1 cellular context compared by ENCODE assay signal in the genomic region with DNA sequence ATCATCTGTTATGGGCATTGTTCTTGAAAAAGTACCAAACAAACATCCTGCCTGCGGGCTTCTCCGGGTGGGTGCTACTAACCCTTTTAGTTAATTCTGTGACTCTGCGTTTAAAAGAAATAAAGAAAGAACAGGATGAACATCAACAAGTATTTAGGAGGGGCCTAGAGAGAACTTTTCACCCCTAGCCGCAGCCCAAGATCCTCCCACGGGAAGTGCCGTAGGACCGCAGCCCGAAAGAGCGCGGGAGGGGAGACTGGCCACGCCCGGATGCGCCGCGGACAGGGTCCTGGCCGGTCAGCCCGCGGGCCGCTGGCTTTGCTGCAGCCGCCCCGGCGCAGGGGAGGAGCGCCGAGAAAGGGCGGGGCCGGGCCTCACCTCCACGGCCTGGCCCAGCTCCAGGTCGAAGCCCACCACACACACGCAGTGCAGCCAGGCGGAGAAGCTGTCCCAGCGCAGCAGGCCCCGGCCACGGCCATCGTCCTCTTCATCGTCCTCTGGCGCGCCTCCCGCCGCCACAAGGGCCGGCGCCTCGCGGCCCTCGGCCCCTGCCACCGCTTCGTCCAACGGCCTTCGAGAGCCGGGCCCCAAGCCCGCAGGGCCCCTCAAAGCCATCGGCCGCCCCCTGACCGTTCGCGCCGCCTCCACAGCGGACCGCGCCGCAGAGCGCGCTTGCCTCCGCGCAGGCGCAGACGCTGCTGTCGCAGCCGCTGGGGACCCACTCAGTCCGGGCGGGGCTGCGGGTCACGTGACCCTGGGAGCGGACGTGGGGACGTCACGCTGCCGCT.
TF ChIP-seq lines count a peak whose summit lies in the region.

A gene with protein sequence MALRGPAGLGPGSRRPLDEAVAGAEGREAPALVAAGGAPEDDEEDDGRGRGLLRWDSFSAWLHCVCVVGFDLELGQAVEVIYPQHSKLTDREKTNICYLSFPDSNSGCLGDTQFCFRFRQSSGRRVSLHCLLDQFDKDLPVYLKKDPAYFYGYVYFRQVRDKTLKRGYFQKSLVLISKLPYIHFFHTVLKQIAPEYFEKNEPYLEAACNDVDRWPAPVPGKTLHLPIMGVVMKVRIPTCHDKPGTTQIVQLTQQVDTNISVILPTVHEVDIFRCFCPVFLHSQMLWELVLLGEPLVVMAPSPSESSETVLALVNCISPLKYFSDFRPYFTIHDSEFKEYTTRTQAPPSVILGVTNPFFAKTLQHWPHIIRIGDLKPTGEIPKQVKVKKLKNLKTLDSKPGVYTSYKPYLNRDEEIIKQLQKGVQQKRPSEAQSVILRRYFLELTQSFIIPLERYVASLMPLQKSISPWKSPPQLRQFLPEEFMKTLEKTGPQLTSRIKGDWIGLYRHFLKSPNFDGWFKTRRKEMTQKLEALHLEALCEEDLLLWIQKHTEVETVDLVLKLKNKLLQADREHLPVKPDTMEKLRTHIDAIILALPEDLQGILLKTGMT (minus strand): TSS at position 674 of the 788 bp plus-strand sequence. CDS start 59 bp downstream, at position 615.

TF ChIP-seq in GM12878, 131 proteins besides CTCF, POLR2A, EP300 and RAD21 (continued from another document and continues in another):
- TF ChIP-seq IRF3 (IDR thresholded peaks at IDR 0.05), result peak; percentile 40; the same call in 1 of the 2 replicates
- no peak for TF ChIP-seq MTA2 (IDR thresholded peaks at IDR 0.05; ENCODE audit: low read depth)
- no peak for TF ChIP-seq CBX5 (IDR thresholded peaks at IDR 0.05; ENCODE audit: low read depth)
- TF ChIP-seq CEBPZ (IDR thresholded peaks at IDR 0.05; ENCODE audit: low read depth, low read length), result no peak
- peak; percentile 85 to 99 for TF ChIP-seq BHLHE40 (IDR thresholded peaks at IDR 0.05; ENCODE audit: borderline replicate concordance in 1 of 2, low read depth in 2 of 2, low read length in 1 of 2)
- TF ChIP-seq TCF3 (IDR thresholded peaks at IDR 0.05; ENCODE audit: borderline replicate concordance, insufficient read depth, low read depth, low read length), result peak; percentile 41; the same call in 1 of the 2 replicates
- peak; percentile 68 for TF ChIP-seq ZBTB11 (CRISPR knock-in tag; IDR thresholded peaks at IDR 0.05)
- TF ChIP-seq SUZ12 (IDR thresholded peaks at IDR 0.05; ENCODE audit: unreplicated experiment), result no peak
- TF ChIP-seq, protein P1, sequence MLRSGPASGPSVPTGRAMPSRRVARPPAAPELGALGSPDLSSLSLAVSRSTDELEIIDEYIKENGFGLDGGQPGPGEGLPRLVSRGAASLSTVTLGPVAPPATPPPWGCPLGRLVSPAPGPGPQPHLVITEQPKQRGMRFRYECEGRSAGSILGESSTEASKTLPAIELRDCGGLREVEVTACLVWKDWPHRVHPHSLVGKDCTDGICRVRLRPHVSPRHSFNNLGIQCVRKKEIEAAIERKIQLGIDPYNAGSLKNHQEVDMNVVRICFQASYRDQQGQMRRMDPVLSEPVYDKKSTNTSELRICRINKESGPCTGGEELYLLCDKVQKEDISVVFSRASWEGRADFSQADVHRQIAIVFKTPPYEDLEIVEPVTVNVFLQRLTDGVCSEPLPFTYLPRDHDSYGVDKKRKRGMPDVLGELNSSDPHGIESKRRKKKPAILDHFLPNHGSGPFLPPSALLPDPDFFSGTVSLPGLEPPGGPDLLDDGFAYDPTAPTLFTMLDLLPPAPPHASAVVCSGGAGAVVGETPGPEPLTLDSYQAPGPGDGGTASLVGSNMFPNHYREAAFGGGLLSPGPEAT (IDR thresholded peaks at IDR 0.05; ENCODE audit: low read depth), result 0 out of 2 replicates have a peak, but pooled peaks have one; percentile 27
- TF ChIP-seq ZNF622 (IDR thresholded peaks at IDR 0.05), result no peak
- TF ChIP-seq POU2F2 (IDR thresholded peaks at IDR 0.05; ENCODE audit: borderline replicate concordance, low read depth, low read length), result peak; percentile 53; the same call in 1 of the 3 replicates
- peak; percentile 53 for TF ChIP-seq SMAD5 (IDR thresholded peaks at IDR 0.05; ENCODE audit: low read depth)
- no peak for TF ChIP-seq ETV6 (conservative IDR thresholded peaks at IDR 0.05 in 1 of 2, IDR thresholded peaks at IDR 0.05 in 1 of 2; ENCODE audit: borderline replicate concordance in 1 of 2, low read depth in 1 of 2)
- peak; percentile 86 for TF ChIP-seq POLR2AphosphoS5 (IDR thresholded peaks at IDR 0.05; ENCODE audit: low read length)
- TF ChIP-seq SREBF2 (IDR thresholded peaks at IDR 0.05; ENCODE audit: low read length), result no peak
- TF ChIP-seq USF1 (IDR thresholded peaks at IDR 0.05; ENCODE audit: borderline replicate concordance, extremely low read length, insufficient read depth, low read depth, low read length), result peak; percentile 98
- TF ChIP-seq, protein P2, sequence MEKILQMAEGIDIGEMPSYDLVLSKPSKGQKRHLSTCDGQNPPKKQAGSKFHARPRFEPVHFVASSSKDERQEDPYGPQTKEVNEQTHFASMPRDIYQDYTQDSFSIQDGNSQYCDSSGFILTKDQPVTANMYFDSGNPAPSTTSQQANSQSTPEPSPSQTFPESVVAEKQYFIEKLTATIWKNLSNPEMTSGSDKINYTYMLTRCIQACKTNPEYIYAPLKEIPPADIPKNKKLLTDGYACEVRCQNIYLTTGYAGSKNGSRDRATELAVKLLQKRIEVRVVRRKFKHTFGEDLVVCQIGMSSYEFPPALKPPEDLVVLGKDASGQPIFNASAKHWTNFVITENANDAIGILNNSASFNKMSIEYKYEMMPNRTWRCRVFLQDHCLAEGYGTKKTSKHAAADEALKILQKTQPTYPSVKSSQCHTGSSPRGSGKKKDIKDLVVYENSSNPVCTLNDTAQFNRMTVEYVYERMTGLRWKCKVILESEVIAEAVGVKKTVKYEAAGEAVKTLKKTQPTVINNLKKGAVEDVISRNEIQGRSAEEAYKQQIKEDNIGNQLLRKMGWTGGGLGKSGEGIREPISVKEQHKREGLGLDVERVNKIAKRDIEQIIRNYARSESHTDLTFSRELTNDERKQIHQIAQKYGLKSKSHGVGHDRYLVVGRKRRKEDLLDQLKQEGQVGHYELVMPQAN (conservative IDR thresholded peaks at IDR 0.05), result peak; percentile 86
- TF ChIP-seq ZZZ3 (IDR thresholded peaks at IDR 0.05; ENCODE audit: control insufficient read depth, insufficient read length, low read depth), result no peak
- TF ChIP-seq BMI1 (IDR thresholded peaks at IDR 0.05; ENCODE audit: borderline replicate concordance), result no peak
- TF ChIP-seq, protein P3, sequence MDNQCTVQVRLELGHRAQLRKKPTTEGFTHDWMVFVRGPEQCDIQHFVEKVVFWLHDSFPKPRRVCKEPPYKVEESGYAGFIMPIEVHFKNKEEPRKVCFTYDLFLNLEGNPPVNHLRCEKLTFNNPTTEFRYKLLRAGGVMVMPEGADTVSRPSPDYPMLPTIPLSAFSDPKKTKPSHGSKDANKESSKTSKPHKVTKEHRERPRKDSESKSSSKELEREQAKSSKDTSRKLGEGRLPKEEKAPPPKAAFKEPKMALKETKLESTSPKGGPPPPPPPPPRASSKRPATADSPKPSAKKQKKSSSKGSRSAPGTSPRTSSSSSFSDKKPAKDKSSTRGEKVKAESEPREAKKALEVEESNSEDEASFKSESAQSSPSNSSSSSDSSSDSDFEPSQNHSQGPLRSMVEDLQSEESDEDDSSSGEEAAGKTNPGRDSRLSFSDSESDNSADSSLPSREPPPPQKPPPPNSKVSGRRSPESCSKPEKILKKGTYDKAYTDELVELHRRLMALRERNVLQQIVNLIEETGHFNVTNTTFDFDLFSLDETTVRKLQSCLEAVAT (IDR thresholded peaks at IDR 0.05), result no peak; the same call in 1 of the 2 replicates
- TF ChIP-seq TBL1XR1 (IDR thresholded peaks at IDR 0.05; ENCODE audit: low read depth, low read length), result 0 out of 2 replicates have a peak, but pooled peaks have one; percentile 23
- peak; percentile 97 for TF ChIP-seq ZBTB4 (CRISPR knock-in tag; IDR thresholded peaks at IDR 0.05)
- TF ChIP-seq, protein P4, sequence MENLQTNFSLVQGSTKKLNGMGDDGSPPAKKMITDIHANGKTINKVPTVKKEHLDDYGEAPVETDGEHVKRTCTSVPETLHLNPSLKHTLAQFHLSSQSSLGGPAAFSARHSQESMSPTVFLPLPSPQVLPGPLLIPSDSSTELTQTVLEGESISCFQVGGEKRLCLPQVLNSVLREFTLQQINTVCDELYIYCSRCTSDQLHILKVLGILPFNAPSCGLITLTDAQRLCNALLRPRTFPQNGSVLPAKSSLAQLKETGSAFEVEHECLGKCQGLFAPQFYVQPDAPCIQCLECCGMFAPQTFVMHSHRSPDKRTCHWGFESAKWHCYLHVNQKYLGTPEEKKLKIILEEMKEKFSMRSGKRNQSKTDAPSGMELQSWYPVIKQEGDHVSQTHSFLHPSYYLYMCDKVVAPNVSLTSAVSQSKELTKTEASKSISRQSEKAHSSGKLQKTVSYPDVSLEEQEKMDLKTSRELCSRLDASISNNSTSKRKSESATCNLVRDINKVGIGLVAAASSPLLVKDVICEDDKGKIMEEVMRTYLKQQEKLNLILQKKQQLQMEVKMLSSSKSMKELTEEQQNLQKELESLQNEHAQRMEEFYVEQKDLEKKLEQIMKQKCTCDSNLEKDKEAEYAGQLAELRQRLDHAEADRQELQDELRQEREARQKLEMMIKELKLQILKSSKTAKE (IDR thresholded peaks at IDR 0.05; ENCODE audit: low read depth, poor library complexity, severe bottlenecking), result peak; percentile 69
- TF ChIP-seq RUNX3 (IDR thresholded peaks at IDR 0.05; ENCODE audit: low read length), result peak; percentile 79
- no peak for TF ChIP-seq SRF (IDR thresholded peaks at IDR 0.05; ENCODE audit: low read depth in 2 of 2, low read length in 2 of 2)
